In the genomic region with DNA sequence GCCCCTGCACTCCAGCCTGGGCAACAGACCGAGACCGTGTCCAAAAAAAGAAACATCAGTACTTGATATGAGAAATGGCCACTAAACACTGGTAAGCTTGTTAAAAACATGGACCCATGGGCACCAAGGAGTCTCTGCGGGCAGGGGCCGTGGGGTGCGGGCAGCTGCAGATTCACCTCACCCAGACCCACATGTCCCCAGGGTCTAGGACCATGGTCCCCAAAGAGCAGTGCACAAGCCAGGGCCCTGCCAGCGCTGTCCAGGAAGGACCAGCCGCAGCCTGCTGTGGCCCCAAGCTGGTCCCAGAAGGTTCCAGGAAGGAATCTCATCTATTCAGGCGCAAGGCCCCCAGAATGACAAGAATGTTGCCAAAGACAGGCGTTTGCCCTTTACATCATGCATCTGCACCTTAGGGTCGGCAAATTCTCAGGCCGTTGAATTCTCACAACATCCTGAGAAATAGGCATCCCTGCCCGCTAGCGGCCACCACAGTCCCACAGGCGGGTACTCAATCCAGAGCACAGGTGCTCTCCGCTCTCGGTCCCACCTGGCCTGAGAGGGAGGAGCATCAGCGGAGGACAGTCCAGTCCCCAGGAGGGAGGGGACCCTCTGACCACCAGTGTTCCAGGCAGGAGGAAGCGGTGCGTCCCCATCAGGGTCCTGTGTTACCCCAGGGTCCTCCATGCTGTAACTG, we compare ENCODE assay signal across 14 cellular contexts. TPM values are rescaled to one million over a fixed set of nuclear protein-coding genes. Genes with fewer than 3 reads are reported as not detected.
DNase-seq lines count a peak whose midpoint lies in the region; ATAC-seq, FAIRE-seq and TF ChIP-seq lines count a peak whose summit lies in the region.
"Had no signal": no experiment of that assay in that cellular context is flagged by ENCODE, and none has a peak within 500 bp of the region (broad histone marks: within the 10 kb centered on the region; RNA-seq: fewer than 3 reads in every experiment).

No MANE protein-coding gene starts in this region.

- TF ChIP-seq EP300 in K562 (IDR thresholded peaks at IDR 0.05; ENCODE audit: low read length), result no peak
- no peak for TF ChIP-seq EP300 in ovary (IDR thresholded peaks at IDR 0.05)

- DNase-seq in GM23338 (ENCODE audit: low spot score) (peak; percentile 77), K562 (ENCODE audit: extremely low read depth in 1 of 4, low spot score in 3 of 4) (peak in 1 of 4 experiments; percentile 36), GM23248 (no peak), NCI-H1048 (lab: John Stamatoyannopoulos, UW) (no peak), ovary (no peak)
- no peak for DNase-seq in naive thymus-derived CD4-positive, alpha-beta T cell
- no peak for DNase-seq in activated naive CD4-positive, alpha-beta T cell treated with anti-CD3 and anti-CD28 coated beads for 36 hours
- DNase-seq: AML-193, GDM1, NCI-H1930 had no signal

- 0 out of 2 replicates have a peak, but pooled peaks cover 3% of the 10 kb centered on the region for H3K4me1 ChIP-seq in GM23338 (ENCODE audit: insufficient read depth)
- peaks cover 13% of the 10 kb centered on the region for H3K4me1 ChIP-seq in KMS-11 (ENCODE audit: low read depth, poor library complexity, severe bottlenecking)
- H3K4me1 ChIP-seq in K562 (replicated peaks in 1 of 2; ENCODE audit: control insufficient read depth in 2 of 2, insufficient read depth in 2 of 2, low read length in 2 of 2), result peaks cover 0 to 13% of the 10 kb centered on the region in 2 experiments; a peak in 2 of 5 replicates
- peaks cover 0 to 11% of the 10 kb centered on the region in 2 donors for H3K4me1 ChIP-seq in naive thymus-derived CD4-positive, alpha-beta T cell (ENCODE audit: control insufficient read depth in 2 of 2, insufficient read depth in 2 of 2, low read length in 2 of 2)
- no peaks in the 10 kb centered on the region for H3K4me1 ChIP-seq in GM23248 (ENCODE audit: insufficient read depth)
- peaks cover 3% of the 10 kb centered on the region for H3K4me1 ChIP-seq in ovary (ENCODE audit: insufficient read depth)

- H3F3A ChIP-seq in GM23338 (replicated peaks; ENCODE audit: low read depth) (no peaks in the 10 kb centered on the region), GM23248 (ENCODE audit: insufficient read depth) (no peaks in the 10 kb centered on the region)

- TF ChIP-seq POLR2A in K562 (conservative IDR thresholded peaks at IDR 0.05) (no peak), ovary (IDR thresholded peaks at IDR 0.05) (no peak)

- H3K4me3 ChIP-seq in GM23338, result no peak overlapping the region
- H3K4me3 ChIP-seq in KMS-11 (IDR thresholded peaks at IDR 0.05; ENCODE audit: insufficient read depth, low read depth, low read length), result no peak overlapping the region
- no peak overlapping the region for H3K4me3 ChIP-seq in K562
- no peak overlapping the region for H3K4me3 ChIP-seq in naive thymus-derived CD4-positive, alpha-beta T cell (ENCODE audit: low read length)
- H3K4me3 ChIP-seq in GM23248, result no peak overlapping the region
- no peak overlapping the region for H3K4me3 ChIP-seq in ovary

- no peak overlapping the region for H3K4me2 ChIP-seq in GM23338
- H3K4me2 ChIP-seq in KMS-11, result peak overlapping the region; percentile 0; the same call in 1 of the 2 replicates
- H3K4me2 ChIP-seq in K562 (ENCODE audit: insufficient read depth, low read length), result no peak overlapping the region
- H3K4me2 ChIP-seq in GM23248 (ENCODE audit: unreplicated experiment), result no peak overlapping the region
- H3K4me2 ChIP-seq: SK-N-SH had no signal

- H3K9ac ChIP-seq in KMS-11, result no peak overlapping the region
- H3K9ac ChIP-seq in K562 (ENCODE audit: insufficient read depth in 1 of 2, low read depth in 2 of 2, low read length in 2 of 2), result peak overlapping the region in 1 of 2 experiments; percentile 11; a peak in 2 of 4 replicates
- no peak overlapping the region for H3K9ac ChIP-seq in GM23248
- H3K9ac ChIP-seq: SK-N-SH had no signal

- H3K9me3 ChIP-seq in K562 (replicated peaks; ENCODE audit: control insufficient read depth, insufficient read depth, low read depth, low read length), result no peaks in the 10 kb centered on the region
- no peaks in the 10 kb centered on the region for H3K9me3 ChIP-seq in naive thymus-derived CD4-positive, alpha-beta T cell (ENCODE audit: control insufficient read depth in 2 of 3, low read length in 3 of 3)
- H3K9me3 ChIP-seq in GM23248 (ENCODE audit: low read depth), result no peaks in the 10 kb centered on the region
- H3K9me3 ChIP-seq in ovary, result no peaks in the 10 kb centered on the region
- H3K9me3 ChIP-seq: SK-N-SH had no signal

- H3K36me3 ChIP-seq in GM23338 (ENCODE audit: insufficient read depth), result no peaks in the 10 kb centered on the region
- H3K36me3 ChIP-seq in KMS-11 (ENCODE audit: insufficient read depth), result no peaks in the 10 kb centered on the region
- no peaks in the 10 kb centered on the region for H3K36me3 ChIP-seq in K562 (ENCODE audit: control insufficient read depth, insufficient read depth, low read length)
- no peaks in the 10 kb centered on the region for H3K36me3 ChIP-seq in naive thymus-derived CD4-positive, alpha-beta T cell (ENCODE audit: control insufficient read depth in 2 of 3, insufficient read depth in 3 of 3, low read length in 3 of 3)
- H3K36me3 ChIP-seq in GM23248 (ENCODE audit: low read depth), result no peaks in the 10 kb centered on the region
- H3K36me3 ChIP-seq in ovary, result no peaks in the 10 kb centered on the region

- no peaks in the 10 kb centered on the region; the same call in none of the 2 replicates for H4K20me1 ChIP-seq in GM23338 (replicated peaks; ENCODE audit: insufficient read depth)
- no peaks in the 10 kb centered on the region for H4K20me1 ChIP-seq in KMS-11 (ENCODE audit: insufficient read depth)
- peaks cover 33% of the 10 kb centered on the region for H4K20me1 ChIP-seq in K562 (replicated peaks; ENCODE audit: control insufficient read depth, insufficient read depth, low read length)
- no peaks in the 10 kb centered on the region for H4K20me1 ChIP-seq in GM23248 (ENCODE audit: insufficient read depth)

- POLR2A ChIA-PET in K562 (lab: Yijun Ruan, JAX), result interaction anchor here (0.6 to 5.3 kb wide), 26 partner anchors 8 to 1692 kb away, joined by 3 to 53 read pairs (median 4); a partner anchor contains a TSS
- POLR2A ChIA-PET in naive thymus-derived CD4-positive, alpha-beta T cell (lab: Charles Lee), result no interaction called here

- H3K36me3 Mint-ChIP-seq in GM23338 (ENCODE audit: low read depth), result no peaks in the 10 kb centered on the region
- no peaks in the 10 kb centered on the region for H3K36me3 Mint-ChIP-seq in naive thymus-derived CD4-positive, alpha-beta T cell
- no peaks in the 10 kb centered on the region for H3K36me3 Mint-ChIP-seq in activated naive CD4-positive, alpha-beta T cell treated with anti-CD3 and anti-CD28 coated beads for 36 hours (ENCODE audit: low read depth)

- H3K27me3 Mint-ChIP-seq in GM23338 (ENCODE audit: insufficient read depth, low read depth, poor library complexity), result peaks cover 9% of the 10 kb centered on the region
- no peaks in the 10 kb centered on the region for H3K27me3 Mint-ChIP-seq in naive thymus-derived CD4-positive, alpha-beta T cell
- no peaks in the 10 kb centered on the region for H3K27me3 Mint-ChIP-seq in activated naive CD4-positive, alpha-beta T cell treated with anti-CD3 and anti-CD28 coated beads for 36 hours (ENCODE audit: low read depth)

- H3K27ac ChIP-seq in GM23338 (ENCODE audit: low read depth) (peak overlapping the region; percentile 69; the same call in 1 of the 2 replicates), KMS-11 (no peak overlapping the region), K562 (ENCODE audit: extremely low read depth, low read depth, low read length) (no peak overlapping the region), GM23248 (no peak overlapping the region), ovary (no peak overlapping the region)
- no peak overlapping the region for H3K27ac ChIP-seq in naive thymus-derived CD4-positive, alpha-beta T cell (ENCODE audit: low read depth, low read length)

- intact Hi-C loops in K562 (cut with micrococcal nuclease), result loop anchor here (2.0 kb wide), 1 partner anchor 13 kb away; no protein-coding TSS in a partner anchor
- intact Hi-C loops in naive thymus-derived CD4-positive, alpha-beta T cell (cut with micrococcal nuclease), result loop anchor here in 1 of 2 donors (2.0 kb wide), 1 partner anchor 13 kb away; no protein-coding TSS in a partner anchor
- intact Hi-C loops in activated naive CD4-positive, alpha-beta T cell treated with anti-CD3 and anti-CD28 coated beads for 36 hours (cut with micrococcal nuclease), result loop anchor here (1.0 kb wide), 1 partner anchor 13 kb away; no protein-coding TSS in a partner anchor
- intact Hi-C loops in ovary (cut with DNase I), result no loop called here

- CTCF ChIA-PET in K562 (lab: Yijun Ruan, JAX; ENCODE audit: low intra/inter-chr PET ratio), result interaction anchor here (0.6 to 3.6 kb wide), 4 partner anchors 10 to 221 kb away, joined by 3 to 27 read pairs (median 8); a partner anchor contains a TSS
- CTCF ChIA-PET in naive thymus-derived CD4-positive, alpha-beta T cell (lab: Charles Lee), result no interaction called here
- CTCF ChIA-PET in activated naive CD4-positive, alpha-beta T cell treated with anti-CD3 and anti-CD28 coated beads for 36 hours (lab: Charles Lee), result interaction anchor here (1.2 kb wide), 1 partner anchor 79 kb away, joined by 4 read pairs; no protein-coding TSS in a partner anchor

- BruUV-seq in K562 (replicated peaks; lab: Mats Ljungman, UMichigan), result no TSS peak

- peak; percentile 33 for ATAC-seq in GM23338
- peak; percentile 5; the same call in 2 of the 3 replicates for ATAC-seq in K562
- ATAC-seq in naive thymus-derived CD4-positive, alpha-beta T cell, result peak; percentile 24
- ATAC-seq: Right ventricle myocardium inferior had no signal

- H3K9me3 Mint-ChIP-seq in GM23338, result no peaks in the 10 kb centered on the region
- H3K9me3 Mint-ChIP-seq in naive thymus-derived CD4-positive, alpha-beta T cell, result no peaks in the 10 kb centered on the region
- H3K9me3 Mint-ChIP-seq in activated naive CD4-positive, alpha-beta T cell treated with anti-CD3 and anti-CD28 coated beads for 36 hours, result no peaks in the 10 kb centered on the region

- peaks cover 8% of the 10 kb centered on the region; the same call in 2 of the 3 replicates for H3K4me1 Mint-ChIP-seq in GM23338
- peaks cover 3 to 9% (median 6%) of the 10 kb centered on the region in 7 donors for H3K4me1 Mint-ChIP-seq in naive thymus-derived CD4-positive, alpha-beta T cell
- H3K4me1 Mint-ChIP-seq in activated naive CD4-positive, alpha-beta T cell treated with anti-CD3 and anti-CD28 coated beads for 36 hours (ENCODE audit: low read depth), result peaks cover 2% of the 10 kb centered on the region

- H3K4me3 Mint-ChIP-seq in GM23338, result no peak overlapping the region
- no peak overlapping the region for H3K4me3 Mint-ChIP-seq in naive thymus-derived CD4-positive, alpha-beta T cell
- no peak overlapping the region for H3K4me3 Mint-ChIP-seq in activated naive CD4-positive, alpha-beta T cell treated with anti-CD3 and anti-CD28 coated beads for 36 hours

- no peaks in the 10 kb centered on the region for H3K27me3 ChIP-seq in GM23338 (ENCODE audit: insufficient read depth)
- no peaks in the 10 kb centered on the region for H3K27me3 ChIP-seq in KMS-11 (ENCODE audit: insufficient read depth, low read depth)
- H3K27me3 ChIP-seq in K562 (ENCODE audit: control insufficient read depth in 2 of 2, insufficient read depth in 2 of 2, low read length in 2 of 2), result peaks cover 31 to 80% of the 10 kb centered on the region in 2 experiments
- H3K27me3 ChIP-seq in naive thymus-derived CD4-positive, alpha-beta T cell (ENCODE audit: control insufficient read depth in 2 of 2, insufficient read depth in 2 of 2, low read length in 2 of 2), result no peaks in the 10 kb centered on the region
- no peaks in the 10 kb centered on the region for H3K27me3 ChIP-seq in GM23248 (replicated peaks; ENCODE audit: insufficient read depth)
- H3K27me3 ChIP-seq in ovary, result no peaks in the 10 kb centered on the region

- H3K79me2 ChIP-seq in GM23338 (replicated peaks; ENCODE audit: insufficient read depth), result no peaks in the 10 kb centered on the region
- H3K79me2 ChIP-seq in KMS-11 (ENCODE audit: insufficient read depth, low read depth), result no peaks in the 10 kb centered on the region
- H3K79me2 ChIP-seq in K562 (ENCODE audit: control insufficient read depth, insufficient read depth, low read length), result no peaks in the 10 kb centered on the region
- H3K79me2 ChIP-seq in GM23248 (ENCODE audit: insufficient read depth), result no peaks in the 10 kb centered on the region

- in situ Hi-C loops in K562 (cut with MboI) (no loop called here), GM23248 (cut with MboI) (no loop called here)

- no peaks in the 10 kb centered on the region for H3K9me2 ChIP-seq in GM23338 (ENCODE audit: insufficient read depth)
- H3K9me2 ChIP-seq in GM23248 (ENCODE audit: insufficient read depth), result no peaks in the 10 kb centered on the region
- H3K9me2 ChIP-seq: SK-N-SH had no signal

- H2AFZ ChIP-seq in GM23338 (no peak overlapping the region), KMS-11 (ENCODE audit: low read depth) (no peak overlapping the region), K562 (ENCODE audit: low read depth, low read length) (no peak overlapping the region), GM23248 (no peak overlapping the region)

- H3K27ac Mint-ChIP-seq in GM23338, result no peak overlapping the region
- H3K27ac Mint-ChIP-seq in naive thymus-derived CD4-positive, alpha-beta T cell, result no peak overlapping the region
- no peak overlapping the region for H3K27ac Mint-ChIP-seq in activated naive CD4-positive, alpha-beta T cell treated with anti-CD3 and anti-CD28 coated beads for 36 hours

- no peaks in the 10 kb centered on the region for H3K9me1 ChIP-seq in K562 (ENCODE audit: control insufficient read depth, insufficient read depth, low read length)

- no peak for FAIRE-seq in K562 (lab: Jason Lieb, UNC)
- FAIRE-seq: RCC 7860 had no signal

- TF ChIP-seq CTCF in GM23338 (conservative IDR thresholded peaks at IDR 0.05; ENCODE audit: low read depth in 2 of 2) (no peak), KMS-11 (conservative IDR thresholded peaks at IDR 0.05; ENCODE audit: low read depth, low read length) (no peak), K562 (IDR thresholded peaks at IDR 0.05 in 2 of 3, conservative IDR thresholded peaks at IDR 0.05 in 1 of 3; ENCODE audit: insufficient read depth in 2 of 3, low read depth in 1 of 3, low read length in 3 of 3) (no peak), ovary (IDR thresholded peaks at IDR 0.05) (no peak)

- WGBS in K562 (ENCODE audit: insufficient coverage, low coverage, missing lambda C conversion rate), result 24% methylated on average over 19 of the region's 19 CpGs
- 85% methylated on average over 19 of the region's 19 CpGs for WGBS in GM23248 (ENCODE audit: low coverage in 1 of 2, low lambda C conversion rate in 2 of 2, missing lambda C conversion rate in 2 of 2), 2 experiments
- 92 to 94% (median 93%) methylated on average over 19 of the region's 19 CpGs for WGBS in ovary, 3 donors

- no peak for TF ChIP-seq RAD21 in K562 (CRISPR knock-in tag; conservative IDR thresholded peaks at IDR 0.05 in 1 of 2, IDR thresholded peaks at IDR 0.05 in 1 of 2)

RNA-seq across cellular contexts. Expression of a gene that starts 9.5 kb away (rescaled TPM):
- total RNA-seq in GM23338 (2014; rRNA removed; shearing (Covaris generic)), result 5.5 and 6.0 TPM in 2 replicates
- 4.4 and 4.9 TPM in 2 replicates for polyA plus RNA-seq in GM23338 (2016; fragmentation: Nextera tagmentation; extraction: Ambion mirVana)
- 4.4 and 6.2 TPM in 2 replicates for total RNA-seq in K562 (2011; cell fraction: chromatin; rRNA removed; ENCODE audit: low replicate concordance)
- 3.0 TPM in 2 replicates for total RNA-seq in K562 (2011; cell fraction: nucleolus; rRNA removed)
- 4.6 and 4.7 TPM in 2 replicates for total RNA-seq in K562 (2011; cell fraction: nucleoplasm; rRNA removed)
- total RNA-seq in K562 (2014; rRNA removed), result 0.18 and 0.49 TPM in 2 replicates
- total RNA-seq in K562 (2014; rRNA removed; fragmentation: Illumina TruSeq; extraction: Trizol), result 0.41 and 0.47 TPM in 2 replicates
- total RNA-seq in K562 (2015; rRNA removed; fragmentation: Illumina TruSeq; extraction: Trizol), result 0.15 and 0.25 TPM in 2 replicates
- total RNA-seq in K562 (2021), result 0.53 and 0.54 TPM in 2 replicates
- polyA plus RNA-seq in K562 (2011; rRNA removed), result 2.2 and 2.4 TPM in 2 replicates
- polyA plus RNA-seq in K562 (2011; cell fraction: cytosol; rRNA removed), result 0.63 and 1.4 TPM in 2 replicates
- 1.9 and 2.6 TPM in 2 replicates for polyA plus RNA-seq in K562 (2011; cell fraction: nucleus; rRNA removed)
- 0.59 and 4.0 TPM in 2 replicates for polyA plus RNA-seq in K562 (2012)
- 0.46 TPM in 2 replicates for polyA plus RNA-seq in K562 (2014; fragmentation: Illumina TruSeq; extraction: Trizol)
- under 1 TPM; 0.07 to 0.10 TPM for polyA plus RNA-seq in K562 (2014; fragmentation: Nextera tagmentation; extraction: Ambion mirVana)
- polyA plus RNA-seq in K562 (2014; rRNA removed), result 0.36 and 1.7 TPM in 2 replicates
- 1.4 and 3.0 TPM in 2 replicates for polyA minus RNA-seq in K562 (2011; rRNA and poly(A)+ RNA removed)
- polyA minus RNA-seq in K562 (2011; cell fraction: cytosol; rRNA and poly(A)+ RNA removed), result 0.46 and 0.67 TPM in 2 replicates
- polyA minus RNA-seq in K562 (2011; cell fraction: nucleus; rRNA and poly(A)+ RNA removed), result 0.67 and 1.00 TPM in 2 replicates
- total RNA-seq in naive thymus-derived CD4-positive, alpha-beta T cell, result 1 to 10 TPM; 2.5 to 9.5 (median 3.6) TPM
- polyA plus RNA-seq in naive thymus-derived CD4-positive, alpha-beta T cell, result 1 to 10 TPM; 1.5 TPM
- total RNA-seq in GM23248 (2014; rRNA removed; shearing (Covaris generic)), result 0.22 and 0.63 TPM in 2 replicates
- 0.47 and 1.1 TPM in 2 replicates for polyA plus RNA-seq in GM23248 (2016; fragmentation: Nextera tagmentation; extraction: Ambion mirVana)
- total RNA-seq in activated naive CD4-positive, alpha-beta T cell treated with anti-CD3 and anti-CD28 coated beads for 36 hours, result 1 to 10 TPM in 1 of 2 experiments, under 1 TPM in 1; 0.88 to 1.6 TPM
- 10 to 100 TPM in 2 of 7 donors, 1 to 10 TPM in 5; 2.9 to 11.4 (median 7.0) TPM for total RNA-seq in ovary
- 10 to 100 TPM in 1 of 2 donors, 1 to 10 TPM in 1; 8.5 to 10.2 TPM for polyA plus RNA-seq in ovary

Comparison
In these comparisons a context has a peak if more than half of its experiments do, and no peak if none do; other contexts are left out.
1. intact Hi-C loops: an anchor here in K562 (2.0 kb wide) and activated naive CD4-positive, alpha-beta T cell treated with anti-CD3 and anti-CD28 coated beads for 36 hours (1.0 kb wide); none called in ovary.